Comparison of ENCODE assay signal across 8 cellular contexts in the genomic region with DNA sequence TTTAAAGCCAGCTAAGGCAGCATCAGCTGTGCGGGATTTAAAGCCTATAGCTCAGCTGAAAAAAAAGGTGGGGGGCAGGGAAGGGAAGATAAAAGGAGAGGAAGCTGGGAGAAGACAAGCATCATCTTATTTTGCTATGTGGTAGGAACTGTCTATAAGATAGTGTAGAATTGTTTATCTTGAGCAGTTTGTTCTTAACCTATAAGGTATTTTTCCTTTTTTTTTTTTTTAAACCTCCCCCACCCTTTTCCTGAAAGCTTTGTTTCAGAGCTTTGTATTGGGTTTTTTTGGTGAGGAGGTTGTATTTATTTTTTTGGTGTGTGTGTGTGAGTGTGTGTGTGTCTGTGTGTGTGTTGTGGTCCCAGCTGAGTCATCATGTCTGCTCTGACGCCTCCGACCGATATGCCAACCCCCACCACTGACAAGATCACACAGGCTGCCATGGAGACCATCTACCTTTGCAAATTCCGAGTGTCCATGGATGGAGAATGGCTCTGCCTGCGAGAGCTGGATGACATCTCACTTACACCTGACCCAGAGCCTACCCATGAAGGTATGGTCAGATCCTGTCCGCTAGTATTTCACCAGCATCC. TPM values are rescaled to one million over a fixed set of nuclear protein-coding genes. Genes with fewer than 3 reads are reported as not detected.
DNase-seq lines count a peak whose midpoint lies in the region; ATAC-seq and TF ChIP-seq lines count a peak whose summit lies in the region.

No MANE protein-coding gene starts in this region.

- H3K27ac Mint-ChIP-seq in activated naive CD8-positive, alpha-beta T cell: peak overlapping the region; percentile 46

- H3K9me3 Mint-ChIP-seq in activated naive CD8-positive, alpha-beta T cell (ENCODE audit: low read depth): no peaks in the 10 kb centered on the region

- H3K9ac ChIP-seq in BLaER1 (no peak overlapping the region), colonic mucosa (ENCODE audit: low read depth in 2 of 2, low read length in 2 of 2) (peak overlapping the region in 1 of 2 donors; percentile 28)

- intact Hi-C loops in OCI-LY7 (cut with micrococcal nuclease; ENCODE audit: unreplicated experiment): no loop called here
- intact Hi-C loops in colonic mucosa (cut with DNase I): no loop called here

- H3K27me3 ChIP-seq in BLaER1 (no peaks in the 10 kb centered on the region), colonic mucosa (no peaks in the 10 kb centered on the region)

- CTCF ChIA-PET in OCI-LY7 (lab: Charles Lee; ENCODE audit: unreplicated experiment): interaction anchor here (0.6 kb wide), 1 partner anchor 12 kb away, joined by 3 read pairs; no protein-coding TSS in a partner anchor

- no peak overlapping the region for H2AFZ ChIP-seq in OCI-LY7 (ENCODE audit: low read length)

- H3K4me2 ChIP-seq in BLaER1 (peak overlapping the region; percentile 26; the same call in 1 of the 2 replicates), OCI-LY7 (ENCODE audit: low read length) (no peak overlapping the region)

- peaks cover 11% of the 10 kb centered on the region for H3K4me1 ChIP-seq in BLaER1
- H3K4me1 ChIP-seq in OCI-LY7 (ENCODE audit: insufficient read depth, low read length, poor library complexity, severe bottlenecking): no peaks in the 10 kb centered on the region
- H3K4me1 ChIP-seq in colonic mucosa: no peaks in the 10 kb centered on the region

- H3K27me3 Mint-ChIP-seq in activated naive CD8-positive, alpha-beta T cell: no peaks in the 10 kb centered on the region

- H3K27ac ChIP-seq in BLaER1: no peak overlapping the region
- no peak overlapping the region for H3K27ac ChIP-seq in OCI-LY7 (ENCODE audit: low read depth, low read length, poor library complexity, severe bottlenecking)
- no peak overlapping the region for H3K27ac ChIP-seq in colonic mucosa

- H3K9me3 ChIP-seq in BLaER1 (no peaks in the 10 kb centered on the region), OCI-LY7 (ENCODE audit: low read length) (no peaks in the 10 kb centered on the region), colonic mucosa (no peaks in the 10 kb centered on the region)

- no TSS peak for BruUV-seq in OCI-LY7 (replicated peaks; lab: Mats Ljungman, UMichigan)

- no peak for ATAC-seq in HG03045 (IDR thresholded peaks at IDR 0.05; ENCODE audit: unreplicated experiment)

- H3K4me3 Mint-ChIP-seq in activated naive CD8-positive, alpha-beta T cell: peak overlapping the region; percentile 27

- H3K79me2 ChIP-seq in OCI-LY7 (ENCODE audit: insufficient read depth, low read depth, low read length): no peaks in the 10 kb centered on the region

- DNase-seq in NCI-H1105 treated with DMSO at 0.1 percent for 48 hours (lab: John Stamatoyannopoulos, UW) (peak; percentile 14), hepatic stellate cell (ENCODE audit: low spot score) (peak; percentile 31), OCI-LY7 (ENCODE audit: low spot score) (no peak), colonic mucosa (no peak)
- peak; percentile 47 for DNase-seq in stimulated activated CD4-positive, alpha-beta T cell treated with anti-CD3 and anti-CD28 coated beads, Interleukin-4, amount 100 ng/mL, for 24 hours

- H3K9me2 ChIP-seq in OCI-LY7 (ENCODE audit: insufficient read depth, low read length): no peaks in the 10 kb centered on the region

- POLR2A ChIA-PET in OCI-LY7 (lab: Charles Lee): interaction anchor here (0.6 to 4.4 kb wide), 12 partner anchors 9 to 180 kb away, joined by 3 to 44 read pairs (median 4); a partner anchor contains a TSS

- H3K4me1 Mint-ChIP-seq in activated naive CD8-positive, alpha-beta T cell (ENCODE audit: low read depth): peaks cover 25% of the 10 kb centered on the region

- H3K36me3 ChIP-seq in BLaER1 (no peaks in the 10 kb centered on the region), OCI-LY7 (ENCODE audit: insufficient read depth, low read length) (no peaks in the 10 kb centered on the region), colonic mucosa (no peaks in the 10 kb centered on the region)

- TF ChIP-seq CTCF in OCI-LY7 (conservative IDR thresholded peaks at IDR 0.05; ENCODE audit: low read length) (no peak), colonic mucosa (IDR thresholded peaks at IDR 0.05) (no peak)

- H4K20me1 ChIP-seq in BLaER1 (no peaks in the 10 kb centered on the region; the same call in 1 of the 2 replicates), OCI-LY7 (ENCODE audit: insufficient read depth, low read length) (no peaks in the 10 kb centered on the region)

- no peak overlapping the region for H3K4me3 ChIP-seq in BLaER1
- H3K4me3 ChIP-seq in OCI-LY7 (ENCODE audit: low read depth, low read length, poor library complexity, severe bottlenecking): no peak overlapping the region
- no peak overlapping the region for H3K4me3 ChIP-seq in colonic mucosa

- H3K36me3 Mint-ChIP-seq in activated naive CD8-positive, alpha-beta T cell: no peaks in the 10 kb centered on the region

RNA-seq across cellular contexts. Expression of a gene that starts 0.5 kb away (rescaled TPM):
- total RNA-seq in OCI-LY7 (2014; rRNA removed; shearing (Covaris generic)): 36.4 and 38.2 TPM in 2 replicates
- 42.6 and 52.2 TPM in 2 replicates for total RNA-seq in OCI-LY7 (2022)
- total RNA-seq in colonic mucosa: 10 to 100 TPM; 28.8 to 29.4 TPM

RNA-seq across cellular contexts. Expression of a gene that starts 34.0 kb away (rescaled TPM):
- 34.0 and 51.5 TPM in 2 replicates for total RNA-seq in OCI-LY7 (2014; rRNA removed; shearing (Covaris generic))
- total RNA-seq in OCI-LY7 (2022) (54.8 and 57.8 TPM in 2 replicates), colonic mucosa (10 to 100 TPM; 20.0 to 22.8 TPM)

RNA-seq across cellular contexts. Expression of a gene that starts 56.0 kb away (rescaled TPM):
- total RNA-seq in OCI-LY7 (2014; rRNA removed; shearing (Covaris generic)): 1,460 and 1,542 TPM in 2 replicates
- 1,325 and 1,492 TPM in 2 replicates for total RNA-seq in OCI-LY7 (2022)
- 100 to 1,000 TPM; 392 to 396 TPM for total RNA-seq in colonic mucosa

Comparison
In these comparisons a context has a peak if more than half of its experiments do, and no peak if none do; other contexts are left out.
1. DNase-seq: peak in NCI-H1105 treated with DMSO at 0.1 percent for 48 hours (single experiment), hepatic stellate cell (single experiment) and stimulated activated CD4-positive, alpha-beta T cell treated with anti-CD3 and anti-CD28 coated beads, Interleukin-4, amount 100 ng/mL, for 24 hours (single experiment); none in OCI-LY7 (single experiment) and colonic mucosa (single experiment).